8 cellular contexts compared by ENCODE assay signal in the genomic region with DNA sequence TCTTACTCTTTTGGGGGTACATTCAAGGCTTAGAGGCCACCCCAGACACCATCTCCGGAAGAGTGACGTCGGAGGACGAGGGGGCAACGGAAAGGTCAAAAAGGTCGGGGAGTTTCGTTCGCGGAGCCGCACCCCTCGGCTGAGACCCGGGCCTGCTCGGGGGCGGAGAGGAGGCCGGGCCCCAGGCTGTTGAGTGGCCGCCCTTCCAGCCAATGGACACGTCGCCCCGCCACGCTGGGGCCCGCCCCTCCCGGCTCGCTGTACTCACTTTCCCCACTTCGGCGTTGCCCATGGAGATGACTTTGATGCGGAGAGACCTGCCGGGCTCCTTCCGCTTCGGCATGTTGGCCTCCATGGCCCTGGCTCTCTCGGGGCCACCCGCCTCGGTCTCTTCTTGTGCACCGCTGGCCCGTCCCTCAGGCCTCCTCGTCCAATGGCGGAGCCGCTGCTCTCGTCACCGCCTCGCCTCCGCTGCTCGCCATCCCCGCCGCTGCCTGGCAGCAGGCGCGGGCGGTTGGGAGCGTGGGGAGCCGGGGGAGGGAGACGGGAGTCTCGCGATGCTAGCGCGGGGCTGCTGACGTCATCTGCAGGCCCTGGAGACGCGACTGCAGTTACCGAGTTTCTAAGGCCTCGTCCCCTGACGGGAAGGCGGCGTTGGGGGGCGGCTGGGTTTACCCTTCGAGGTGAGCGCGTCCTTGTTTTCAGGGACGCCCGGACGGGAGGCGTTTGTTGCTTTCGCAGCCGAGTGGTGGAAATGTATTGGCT. TPM values are rescaled to one million over a fixed set of nuclear protein-coding genes. Genes with fewer than 3 reads are reported as not detected.
A peak's percentile ranks its signal among the peaks of the same experiment; 100 is the strongest.
DNase-seq lines count a peak whose midpoint lies in the region; ATAC-seq and TF ChIP-seq lines count a peak whose summit lies in the region.

A gene (minus strand): TSS at position 406 of the 765 bp plus-strand sequence. CDS start 51 bp downstream, at position 355.

- H4K20me1 ChIP-seq in DND-41 (ENCODE audit: insufficient read depth, low read length) = no peaks in the 10 kb centered on the region

- H3K4me2 ChIP-seq in DND-41 (ENCODE audit: insufficient read depth, low read length) = peak within 1 kb of the TSS; percentile 91

- peaks cover 24% of the 10 kb centered on the region for H3K4me1 ChIP-seq in DND-41 (ENCODE audit: insufficient read depth, low read length)
- peaks cover 0 to 4% (median 0%) of the 10 kb centered on the region in 4 donors for H3K4me1 ChIP-seq in Peyer's patch
- peaks cover 0 to 25% (median 0%) of the 10 kb centered on the region in 3 donors for H3K4me1 ChIP-seq in esophagus squamous epithelium

- no peaks in the 10 kb centered on the region for H3K9me3 ChIP-seq in DND-41 (ENCODE audit: insufficient read depth, low read length, severe bottlenecking)
- no peaks in the 10 kb centered on the region for H3K9me3 ChIP-seq in KOPT-K1 (ENCODE audit: insufficient read depth, low read length, poor library complexity, severe bottlenecking)
- H3K9me3 ChIP-seq in Peyer's patch = no peaks in the 10 kb centered on the region
- no peaks in the 10 kb centered on the region for H3K9me3 ChIP-seq in esophagus squamous epithelium

- DNase-seq in DND-41 (peak; percentile 98), Peyer's patch (peak; percentile 97 to 99 (median 99)), activated T-helper 1 cell treated with Interleukin-2 at 50 U/mL for 16 hours (ENCODE audit: low read depth) (peak; percentile 95), esophagus squamous epithelium (lab: John Stamatoyannopoulos, UW) (peak; percentile 94), myocyte (ENCODE audit: low read depth) (peak; percentile 98)
- DNase-seq in stimulated activated CD8-positive, alpha-beta memory T cell treated with anti-CD3 and anti-CD28 coated beads, Interleukin-7, amount 100 ng/mL, for 4 hours (ENCODE audit: low read depth in 2 of 2) = peak; percentile 93 to 98

- peak within 1 kb of the TSS; percentile 94 for H2AFZ ChIP-seq in DND-41 (ENCODE audit: low read depth, low read length)

- H3K27ac ChIP-seq in DND-41 (ENCODE audit: low read length) = peak within 1 kb of the TSS; percentile 89
- peak within 1 kb of the TSS; percentile 92 for H3K27ac ChIP-seq in KOPT-K1 (ENCODE audit: low read depth, low read length, poor library complexity, severe bottlenecking)
- H3K27ac ChIP-seq in Peyer's patch = peak within 1 kb of the TSS; percentile 89 to 100 (median 96)
- H3K27ac ChIP-seq in esophagus squamous epithelium = peak within 1 kb of the TSS; percentile 98 to 99 (median 98)

- 0% methylated on average over 4 to 25 of the region's 72 CpGs for WGBS in esophagus squamous epithelium, 2 donors

- H3K4me3 ChIP-seq in DND-41 (ENCODE audit: low read depth in 1 of 2, low read length in 2 of 2) (peak within 1 kb of the TSS; percentile 84 to 85), Peyer's patch (peak within 1 kb of the TSS; percentile 64 to 94 (median 70)), esophagus squamous epithelium (peak within 1 kb of the TSS; percentile 77 to 93 (median 82))

- intact Hi-C loops in esophagus squamous epithelium (cut with DNase I) = no loop called here

- peaks cover 41% of the 10 kb centered on the region for H3K79me2 ChIP-seq in DND-41 (ENCODE audit: insufficient read depth, low read length)

- TF ChIP-seq POLR2A in Peyer's patch (IDR thresholded peaks at IDR 0.05) (peak; percentile 84 to 91), esophagus squamous epithelium (IDR thresholded peaks at IDR 0.05) (peak in 3 of 4 donors; percentile 95 to 96 (median 95))

- peak; percentile 91 for ATAC-seq in DND-41 (ENCODE audit: insufficient read depth, low read depth)
- peak; percentile 93 for ATAC-seq in GM21825 (IDR thresholded peaks at IDR 0.05; ENCODE audit: unreplicated experiment)

- peak within 1 kb of the TSS; percentile 95 for H3K9ac ChIP-seq in DND-41 (ENCODE audit: low read depth, low read length)

- TF ChIP-seq CTCF in DND-41 (IDR thresholded peaks at IDR 0.05; ENCODE audit: borderline replicate concordance, extremely low read depth, low read length, poor library complexity, severe bottlenecking) (no peak), Peyer's patch (IDR thresholded peaks at IDR 0.05) (peak in 3 of 6 experiments; percentile 19 to 29 (median 20)), esophagus squamous epithelium (IDR thresholded peaks at IDR 0.05) (peak in 3 of 6 experiments; percentile 4 to 22 (median 15))

- H3K36me3 ChIP-seq in DND-41 (ENCODE audit: insufficient read depth, low read length) = peaks cover 3% of the 10 kb centered on the region; the same call in 1 of the 2 replicates
- H3K36me3 ChIP-seq in KOPT-K1 (ENCODE audit: insufficient read depth, low read length) = peaks cover 8% of the 10 kb centered on the region
- H3K36me3 ChIP-seq in Peyer's patch = peaks cover 0 to 7% (median 0%) of the 10 kb centered on the region in 3 donors
- H3K36me3 ChIP-seq in esophagus squamous epithelium = peaks cover 0 to 8% (median 0%) of the 10 kb centered on the region in 3 donors

- H3K27me3 ChIP-seq in DND-41 (ENCODE audit: insufficient read depth, low read length, poor library complexity) = no peaks in the 10 kb centered on the region
- no peaks in the 10 kb centered on the region for H3K27me3 ChIP-seq in Peyer's patch
- H3K27me3 ChIP-seq in esophagus squamous epithelium = no peaks in the 10 kb centered on the region

RNA-seq across cellular contexts. Expression of the gene that starts here (rescaled TPM):
- total RNA-seq in Peyer's patch = 10 to 100 TPM in 1 of 4 donors, 1 to 10 TPM in 3; 2.7 to 12.4 (median 7.8) TPM
- total RNA-seq in esophagus squamous epithelium = 1 to 10 TPM; 2.1 to 4.6 (median 4.2) TPM
- 6.0 and 8.6 TPM in 2 replicates for total RNA-seq in myocyte
- polyA plus RNA-seq in myocyte (2012) = 2.4 TPM

Comparison
In these comparisons a context has a peak if more than half of its experiments do, and no peak if none do; other contexts are left out.
1. Peak in every context shown above with its lines: DNase-seq, ATAC-seq, H3K4me3 ChIP-seq and H3K27ac ChIP-seq.